In the genomic region with DNA sequence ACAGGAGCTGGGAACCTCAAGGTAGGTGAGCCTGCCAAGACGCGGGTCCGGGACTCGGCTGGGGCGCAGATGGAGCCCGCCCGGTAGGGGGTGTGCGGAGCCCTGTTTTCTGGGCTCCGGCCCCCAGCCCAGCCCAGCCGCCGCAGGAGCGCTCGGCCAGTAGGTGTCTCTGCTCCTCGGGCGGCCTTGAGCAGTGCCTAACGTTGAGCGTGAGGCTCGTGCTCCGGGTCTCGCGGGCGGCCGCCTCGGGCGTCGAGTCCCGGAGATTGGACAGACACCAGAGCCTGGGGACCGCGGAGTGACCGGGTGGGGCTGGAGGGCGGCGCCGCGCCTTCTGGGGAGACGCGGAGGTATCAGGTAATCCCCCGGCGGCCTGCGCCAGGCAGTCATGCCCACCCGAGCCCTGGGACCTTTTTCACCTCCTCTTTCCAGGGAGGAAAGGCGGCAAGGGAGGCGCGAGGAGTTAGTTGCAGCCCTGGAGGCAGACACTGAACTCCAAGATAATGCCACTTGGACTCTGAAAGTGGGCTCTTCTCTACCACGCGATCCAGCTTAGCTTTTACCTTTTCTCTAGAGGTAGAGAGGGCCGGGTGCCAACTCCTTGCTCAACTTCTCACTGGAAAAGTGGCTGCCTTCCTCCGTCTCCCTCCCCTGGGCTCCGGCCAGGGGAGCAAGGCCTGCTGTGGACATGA, we compare ENCODE assay signal across 1 cellular context.
A peak's percentile ranks its signal among the peaks of the same experiment; 100 is the strongest.
TF ChIP-seq lines count a peak whose summit lies in the region.

No MANE protein-coding gene starts in this region.

TF ChIP-seq in WTC11, 78 proteins besides CTCF, POLR2A, EP300 and RAD21 (continued from another document):
- TF ChIP-seq, protein P1, sequence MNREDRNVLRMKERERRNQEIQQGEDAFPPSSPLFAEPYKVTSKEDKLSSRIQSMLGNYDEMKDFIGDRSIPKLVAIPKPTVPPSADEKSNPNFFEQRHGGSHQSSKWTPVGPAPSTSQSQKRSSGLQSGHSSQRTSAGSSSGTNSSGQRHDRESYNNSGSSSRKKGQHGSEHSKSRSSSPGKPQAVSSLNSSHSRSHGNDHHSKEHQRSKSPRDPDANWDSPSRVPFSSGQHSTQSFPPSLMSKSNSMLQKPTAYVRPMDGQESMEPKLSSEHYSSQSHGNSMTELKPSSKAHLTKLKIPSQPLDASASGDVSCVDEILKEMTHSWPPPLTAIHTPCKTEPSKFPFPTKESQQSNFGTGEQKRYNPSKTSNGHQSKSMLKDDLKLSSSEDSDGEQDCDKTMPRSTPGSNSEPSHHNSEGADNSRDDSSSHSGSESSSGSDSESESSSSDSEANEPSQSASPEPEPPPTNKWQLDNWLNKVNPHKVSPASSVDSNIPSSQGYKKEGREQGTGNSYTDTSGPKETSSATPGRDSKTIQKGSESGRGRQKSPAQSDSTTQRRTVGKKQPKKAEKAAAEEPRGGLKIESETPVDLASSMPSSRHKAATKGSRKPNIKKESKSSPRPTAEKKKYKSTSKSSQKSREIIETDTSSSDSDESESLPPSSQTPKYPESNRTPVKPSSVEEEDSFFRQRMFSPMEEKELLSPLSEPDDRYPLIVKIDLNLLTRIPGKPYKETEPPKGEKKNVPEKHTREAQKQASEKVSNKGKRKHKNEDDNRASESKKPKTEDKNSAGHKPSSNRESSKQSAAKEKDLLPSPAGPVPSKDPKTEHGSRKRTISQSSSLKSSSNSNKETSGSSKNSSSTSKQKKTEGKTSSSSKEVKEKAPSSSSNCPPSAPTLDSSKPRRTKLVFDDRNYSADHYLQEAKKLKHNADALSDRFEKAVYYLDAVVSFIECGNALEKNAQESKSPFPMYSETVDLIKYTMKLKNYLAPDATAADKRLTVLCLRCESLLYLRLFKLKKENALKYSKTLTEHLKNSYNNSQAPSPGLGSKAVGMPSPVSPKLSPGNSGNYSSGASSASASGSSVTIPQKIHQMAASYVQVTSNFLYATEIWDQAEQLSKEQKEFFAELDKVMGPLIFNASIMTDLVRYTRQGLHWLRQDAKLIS (CRISPR knock-in tag; IDR thresholded peaks at IDR 0.05; ENCODE audit: borderline replicate concordance): 0 out of 2 replicates have a peak, but pooled peaks have one; percentile 63
- TF ChIP-seq ZNF219 (CRISPR knock-in tag; IDR thresholded peaks at IDR 0.05; ENCODE audit: borderline replicate concordance): no peak
- TF ChIP-seq NFE2L1 (CRISPR knock-in tag; IDR thresholded peaks at IDR 0.05): peak; percentile 66; the same call in 1 of the 2 replicates
- TF ChIP-seq SMAD3 (CRISPR knock-in tag; IDR thresholded peaks at IDR 0.05; ENCODE audit: borderline replicate concordance): no peak
- TF ChIP-seq, protein P2, sequence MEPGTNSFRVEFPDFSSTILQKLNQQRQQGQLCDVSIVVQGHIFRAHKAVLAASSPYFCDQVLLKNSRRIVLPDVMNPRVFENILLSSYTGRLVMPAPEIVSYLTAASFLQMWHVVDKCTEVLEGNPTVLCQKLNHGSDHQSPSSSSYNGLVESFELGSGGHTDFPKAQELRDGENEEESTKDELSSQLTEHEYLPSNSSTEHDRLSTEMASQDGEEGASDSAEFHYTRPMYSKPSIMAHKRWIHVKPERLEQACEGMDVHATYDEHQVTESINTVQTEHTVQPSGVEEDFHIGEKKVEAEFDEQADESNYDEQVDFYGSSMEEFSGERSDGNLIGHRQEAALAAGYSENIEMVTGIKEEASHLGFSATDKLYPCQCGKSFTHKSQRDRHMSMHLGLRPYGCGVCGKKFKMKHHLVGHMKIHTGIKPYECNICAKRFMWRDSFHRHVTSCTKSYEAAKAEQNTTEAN (CRISPR knock-in tag; IDR thresholded peaks at IDR 0.05): peak; percentile 79; the same call in 1 of the 2 replicates
- TF ChIP-seq JUN (CRISPR knock-in tag; IDR thresholded peaks at IDR 0.05): peak; percentile 44; the same call in 1 of the 2 replicates
- no peak for TF ChIP-seq GTF2I (CRISPR knock-in tag; conservative IDR thresholded peaks at IDR 0.05)
- TF ChIP-seq NR3C1 (CRISPR knock-in tag; conservative IDR thresholded peaks at IDR 0.05; ENCODE audit: low read depth): no peak
- TF ChIP-seq, protein P3, sequence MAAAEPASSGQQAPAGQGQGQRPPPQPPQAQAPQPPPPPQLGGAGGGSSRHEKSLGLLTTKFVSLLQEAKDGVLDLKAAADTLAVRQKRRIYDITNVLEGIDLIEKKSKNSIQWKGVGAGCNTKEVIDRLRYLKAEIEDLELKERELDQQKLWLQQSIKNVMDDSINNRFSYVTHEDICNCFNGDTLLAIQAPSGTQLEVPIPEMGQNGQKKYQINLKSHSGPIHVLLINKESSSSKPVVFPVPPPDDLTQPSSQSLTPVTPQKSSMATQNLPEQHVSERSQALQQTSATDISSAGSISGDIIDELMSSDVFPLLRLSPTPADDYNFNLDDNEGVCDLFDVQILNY (CRISPR knock-in tag; IDR thresholded peaks at IDR 0.05): peak; percentile 74; the same call in 1 of the 2 replicates
- TF ChIP-seq, protein P4, sequence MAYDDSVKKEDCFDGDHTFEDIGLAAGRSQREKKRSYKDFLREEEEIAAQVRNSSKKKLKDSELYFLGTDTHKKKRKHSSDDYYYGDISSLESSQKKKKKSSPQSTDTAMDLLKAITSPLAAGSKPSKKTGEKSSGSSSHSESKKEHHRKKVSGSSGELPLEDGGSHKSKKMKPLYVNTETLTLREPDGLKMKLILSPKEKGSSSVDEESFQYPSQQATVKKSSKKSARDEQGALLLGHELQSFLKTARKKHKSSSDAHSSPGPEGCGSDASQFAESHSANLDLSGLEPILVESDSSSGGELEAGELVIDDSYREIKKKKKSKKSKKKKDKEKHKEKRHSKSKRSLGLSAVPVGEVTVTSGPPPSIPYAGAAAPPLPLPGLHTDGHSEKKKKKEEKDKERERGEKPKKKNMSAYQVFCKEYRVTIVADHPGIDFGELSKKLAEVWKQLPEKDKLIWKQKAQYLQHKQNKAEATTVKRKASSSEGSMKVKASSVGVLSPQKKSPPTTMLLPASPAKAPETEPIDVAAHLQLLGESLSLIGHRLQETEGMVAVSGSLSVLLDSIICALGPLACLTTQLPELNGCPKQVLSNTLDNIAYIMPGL (CRISPR knock-in tag; IDR thresholded peaks at IDR 0.05): peak; percentile 99
- TF ChIP-seq, protein P5, sequence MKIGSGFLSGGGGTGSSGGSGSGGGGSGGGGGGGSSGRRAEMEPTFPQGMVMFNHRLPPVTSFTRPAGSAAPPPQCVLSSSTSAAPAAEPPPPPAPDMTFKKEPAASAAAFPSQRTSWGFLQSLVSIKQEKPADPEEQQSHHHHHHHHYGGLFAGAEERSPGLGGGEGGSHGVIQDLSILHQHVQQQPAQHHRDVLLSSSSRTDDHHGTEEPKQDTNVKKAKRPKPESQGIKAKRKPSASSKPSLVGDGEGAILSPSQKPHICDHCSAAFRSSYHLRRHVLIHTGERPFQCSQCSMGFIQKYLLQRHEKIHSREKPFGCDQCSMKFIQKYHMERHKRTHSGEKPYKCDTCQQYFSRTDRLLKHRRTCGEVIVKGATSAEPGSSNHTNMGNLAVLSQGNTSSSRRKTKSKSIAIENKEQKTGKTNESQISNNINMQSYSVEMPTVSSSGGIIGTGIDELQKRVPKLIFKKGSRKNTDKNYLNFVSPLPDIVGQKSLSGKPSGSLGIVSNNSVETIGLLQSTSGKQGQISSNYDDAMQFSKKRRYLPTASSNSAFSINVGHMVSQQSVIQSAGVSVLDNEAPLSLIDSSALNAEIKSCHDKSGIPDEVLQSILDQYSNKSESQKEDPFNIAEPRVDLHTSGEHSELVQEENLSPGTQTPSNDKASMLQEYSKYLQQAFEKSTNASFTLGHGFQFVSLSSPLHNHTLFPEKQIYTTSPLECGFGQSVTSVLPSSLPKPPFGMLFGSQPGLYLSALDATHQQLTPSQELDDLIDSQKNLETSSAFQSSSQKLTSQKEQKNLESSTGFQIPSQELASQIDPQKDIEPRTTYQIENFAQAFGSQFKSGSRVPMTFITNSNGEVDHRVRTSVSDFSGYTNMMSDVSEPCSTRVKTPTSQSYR (CRISPR knock-in tag; IDR thresholded peaks at IDR 0.05): 0 out of 2 replicates have a peak, but pooled peaks have one; percentile 32
- TF ChIP-seq ZNF317 (CRISPR knock-in tag; IDR thresholded peaks at IDR 0.05; ENCODE audit: borderline replicate concordance, low read depth): 0 out of 2 replicates have a peak, but pooled peaks have one; percentile 14
- 0 out of 2 replicates have a peak, but pooled peaks have one; percentile 52 for TF ChIP-seq TEAD1 (CRISPR knock-in tag; IDR thresholded peaks at IDR 0.05)
- TF ChIP-seq, protein P6, sequence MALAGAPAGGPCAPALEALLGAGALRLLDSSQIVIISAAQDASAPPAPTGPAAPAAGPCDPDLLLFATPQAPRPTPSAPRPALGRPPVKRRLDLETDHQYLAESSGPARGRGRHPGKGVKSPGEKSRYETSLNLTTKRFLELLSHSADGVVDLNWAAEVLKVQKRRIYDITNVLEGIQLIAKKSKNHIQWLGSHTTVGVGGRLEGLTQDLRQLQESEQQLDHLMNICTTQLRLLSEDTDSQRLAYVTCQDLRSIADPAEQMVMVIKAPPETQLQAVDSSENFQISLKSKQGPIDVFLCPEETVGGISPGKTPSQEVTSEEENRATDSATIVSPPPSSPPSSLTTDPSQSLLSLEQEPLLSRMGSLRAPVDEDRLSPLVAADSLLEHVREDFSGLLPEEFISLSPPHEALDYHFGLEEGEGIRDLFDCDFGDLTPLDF (CRISPR knock-in tag; IDR thresholded peaks at IDR 0.05): 0 out of 2 replicates have a peak, but pooled peaks have one; percentile 38
- TF ChIP-seq, protein P7, sequence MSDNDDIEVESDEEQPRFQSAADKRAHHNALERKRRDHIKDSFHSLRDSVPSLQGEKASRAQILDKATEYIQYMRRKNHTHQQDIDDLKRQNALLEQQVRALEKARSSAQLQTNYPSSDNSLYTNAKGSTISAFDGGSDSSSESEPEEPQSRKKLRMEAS (CRISPR knock-in tag; IDR thresholded peaks at IDR 0.05): peak; percentile 95
- TF ChIP-seq, protein P8, sequence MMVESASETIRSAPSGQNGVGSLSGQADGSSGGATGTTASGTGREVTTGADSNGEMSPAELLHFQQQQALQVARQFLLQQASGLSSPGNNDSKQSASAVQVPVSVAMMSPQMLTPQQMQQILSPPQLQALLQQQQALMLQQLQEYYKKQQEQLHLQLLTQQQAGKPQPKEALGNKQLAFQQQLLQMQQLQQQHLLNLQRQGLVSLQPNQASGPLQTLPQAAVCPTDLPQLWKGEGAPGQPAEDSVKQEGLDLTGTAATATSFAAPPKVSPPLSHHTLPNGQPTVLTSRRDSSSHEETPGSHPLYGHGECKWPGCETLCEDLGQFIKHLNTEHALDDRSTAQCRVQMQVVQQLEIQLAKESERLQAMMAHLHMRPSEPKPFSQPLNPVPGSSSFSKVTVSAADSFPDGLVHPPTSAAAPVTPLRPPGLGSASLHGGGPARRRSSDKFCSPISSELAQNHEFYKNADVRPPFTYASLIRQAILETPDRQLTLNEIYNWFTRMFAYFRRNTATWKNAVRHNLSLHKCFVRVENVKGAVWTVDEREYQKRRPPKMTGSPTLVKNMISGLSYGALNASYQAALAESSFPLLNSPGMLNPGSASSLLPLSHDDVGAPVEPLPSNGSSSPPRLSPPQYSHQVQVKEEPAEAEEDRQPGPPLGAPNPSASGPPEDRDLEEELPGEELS (CRISPR knock-in tag; IDR thresholded peaks at IDR 0.05): 0 out of 2 replicates have a peak, but pooled peaks have one; percentile 25
- peak; percentile 89 for TF ChIP-seq TP53 (CRISPR knock-in tag; IDR thresholded peaks at IDR 0.05)
- peak; percentile 61; the same call in 1 of the 2 replicates for TF ChIP-seq ELF4 (CRISPR knock-in tag; IDR thresholded peaks at IDR 0.05; ENCODE audit: low read depth)
- peak; percentile 52 for TF ChIP-seq RELA (CRISPR knock-in tag; IDR thresholded peaks at IDR 0.05; ENCODE audit: borderline replicate concordance)
- TF ChIP-seq, protein P9, sequence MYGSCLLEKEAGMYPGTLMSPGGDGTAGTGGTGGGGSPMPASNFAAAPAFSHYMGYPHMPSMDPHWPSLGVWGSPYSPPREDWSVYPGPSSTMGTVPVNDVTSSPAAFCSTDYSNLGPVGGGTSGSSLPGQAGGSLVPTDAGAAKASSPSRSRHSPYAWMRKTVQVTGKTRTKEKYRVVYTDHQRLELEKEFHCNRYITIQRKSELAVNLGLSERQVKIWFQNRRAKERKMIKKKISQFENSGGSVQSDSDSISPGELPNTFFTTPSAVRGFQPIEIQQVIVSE (CRISPR knock-in tag; IDR thresholded peaks at IDR 0.05; ENCODE audit: borderline replicate concordance): no peak
- peak; percentile 81; the same call in 1 of the 2 replicates for TF ChIP-seq FOXP1 (CRISPR knock-in tag; IDR thresholded peaks at IDR 0.05; ENCODE audit: borderline replicate concordance)
- TF ChIP-seq ETV6 (CRISPR knock-in tag; IDR thresholded peaks at IDR 0.05): peak; percentile 43; the same call in 1 of the 2 replicates
- TF ChIP-seq, protein P10, sequence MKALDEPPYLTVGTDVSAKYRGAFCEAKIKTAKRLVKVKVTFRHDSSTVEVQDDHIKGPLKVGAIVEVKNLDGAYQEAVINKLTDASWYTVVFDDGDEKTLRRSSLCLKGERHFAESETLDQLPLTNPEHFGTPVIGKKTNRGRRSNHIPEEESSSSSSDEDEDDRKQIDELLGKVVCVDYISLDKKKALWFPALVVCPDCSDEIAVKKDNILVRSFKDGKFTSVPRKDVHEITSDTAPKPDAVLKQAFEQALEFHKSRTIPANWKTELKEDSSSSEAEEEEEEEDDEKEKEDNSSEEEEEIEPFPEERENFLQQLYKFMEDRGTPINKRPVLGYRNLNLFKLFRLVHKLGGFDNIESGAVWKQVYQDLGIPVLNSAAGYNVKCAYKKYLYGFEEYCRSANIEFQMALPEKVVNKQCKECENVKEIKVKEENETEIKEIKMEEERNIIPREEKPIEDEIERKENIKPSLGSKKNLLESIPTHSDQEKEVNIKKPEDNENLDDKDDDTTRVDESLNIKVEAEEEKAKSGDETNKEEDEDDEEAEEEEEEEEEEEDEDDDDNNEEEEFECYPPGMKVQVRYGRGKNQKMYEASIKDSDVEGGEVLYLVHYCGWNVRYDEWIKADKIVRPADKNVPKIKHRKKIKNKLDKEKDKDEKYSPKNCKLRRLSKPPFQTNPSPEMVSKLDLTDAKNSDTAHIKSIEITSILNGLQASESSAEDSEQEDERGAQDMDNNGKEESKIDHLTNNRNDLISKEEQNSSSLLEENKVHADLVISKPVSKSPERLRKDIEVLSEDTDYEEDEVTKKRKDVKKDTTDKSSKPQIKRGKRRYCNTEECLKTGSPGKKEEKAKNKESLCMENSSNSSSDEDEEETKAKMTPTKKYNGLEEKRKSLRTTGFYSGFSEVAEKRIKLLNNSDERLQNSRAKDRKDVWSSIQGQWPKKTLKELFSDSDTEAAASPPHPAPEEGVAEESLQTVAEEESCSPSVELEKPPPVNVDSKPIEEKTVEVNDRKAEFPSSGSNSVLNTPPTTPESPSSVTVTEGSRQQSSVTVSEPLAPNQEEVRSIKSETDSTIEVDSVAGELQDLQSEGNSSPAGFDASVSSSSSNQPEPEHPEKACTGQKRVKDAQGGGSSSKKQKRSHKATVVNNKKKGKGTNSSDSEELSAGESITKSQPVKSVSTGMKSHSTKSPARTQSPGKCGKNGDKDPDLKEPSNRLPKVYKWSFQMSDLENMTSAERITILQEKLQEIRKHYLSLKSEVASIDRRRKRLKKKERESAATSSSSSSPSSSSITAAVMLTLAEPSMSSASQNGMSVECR (CRISPR knock-in tag; IDR thresholded peaks at IDR 0.05; ENCODE audit: borderline replicate concordance): peak; percentile 28; the same call in 1 of the 2 replicates
- TF ChIP-seq MYBL2 (CRISPR knock-in tag; IDR thresholded peaks at IDR 0.05): peak; percentile 61; the same call in 1 of the 2 replicates
- TF ChIP-seq CREM (CRISPR knock-in tag; IDR thresholded peaks at IDR 0.05): peak; percentile 61; the same call in 1 of the 2 replicates
